8 cellular contexts compared by ENCODE assay signal in the genomic region with DNA sequence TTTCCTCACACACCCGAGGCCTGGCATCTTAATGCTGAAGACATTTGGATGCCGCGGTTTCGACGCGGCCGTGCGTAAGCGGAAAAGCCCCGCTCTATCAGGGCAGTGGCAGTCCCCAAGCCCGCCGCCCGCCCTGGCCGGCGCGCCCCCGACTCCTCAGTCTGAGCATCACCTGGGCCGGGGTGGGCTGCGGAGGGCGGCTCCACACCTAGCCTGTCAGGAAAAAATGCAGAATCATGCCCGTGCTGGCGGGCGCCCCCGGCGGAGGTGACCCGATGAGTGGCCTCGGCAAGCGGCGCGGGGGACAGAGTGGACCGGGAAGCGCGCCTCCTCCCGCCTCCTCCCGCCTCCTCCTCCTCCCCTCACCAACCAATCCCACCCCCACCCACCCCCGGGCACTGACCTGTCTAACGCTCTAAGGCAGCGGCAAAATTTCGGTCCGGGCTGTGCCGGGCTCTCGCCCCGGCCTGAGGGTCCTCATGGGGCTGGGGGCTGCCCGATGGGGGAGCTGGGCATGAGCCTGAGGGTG. TPM values are rescaled to one million over a fixed set of nuclear protein-coding genes. Genes with fewer than 3 reads are reported as not detected.
DNase-seq lines count a peak whose midpoint lies in the region; ATAC-seq and TF ChIP-seq lines count a peak whose summit lies in the region.

No MANE protein-coding gene starts in this region.

- H3K27me3 ChIP-seq in KMS-11 (ENCODE audit: insufficient read depth, low read depth) = no peaks in the 10 kb centered on the region

- H3K79me2 ChIP-seq in KMS-11 (ENCODE audit: insufficient read depth, low read depth) = peaks cover 3% of the 10 kb centered on the region; the same call in 1 of the 2 replicates

- peak overlapping the region; percentile 76 for H3K4me3 Mint-ChIP-seq in activated naive CD4-positive, alpha-beta T cell treated with anti-CD3 and anti-CD28 coated beads, Interleukin-2, amount 50 U/mL, for 24 hours

- ATAC-seq in left ventricle myocardium superior (peak; percentile 56), HG02870 (IDR thresholded peaks at IDR 0.05; ENCODE audit: unreplicated experiment) (no peak)

- peaks cover 14% of the 10 kb centered on the region for H3K4me1 ChIP-seq in KMS-11 (ENCODE audit: low read depth, poor library complexity, severe bottlenecking)

- DNase-seq in DMS53 (lab: John Stamatoyannopoulos, UW) (peak; percentile 71), DMS53 treated with DMSO at 0.1 percent for 48 hours (lab: John Stamatoyannopoulos, UW; ENCODE audit: unreplicated experiment) (no peak), left ventricle myocardium superior (no peak), skeletal muscle cell (ENCODE audit: low read depth) (no peak), NCI-H128 (lab: John Stamatoyannopoulos, UW; ENCODE audit: unreplicated experiment) (no peak)

- H3K4me1 Mint-ChIP-seq in activated naive CD4-positive, alpha-beta T cell treated with anti-CD3 and anti-CD28 coated beads, Interleukin-2, amount 50 U/mL, for 24 hours = peaks cover 12% of the 10 kb centered on the region

- H3K4me2 ChIP-seq in KMS-11 = peak overlapping the region; percentile 73

- H3K27ac ChIP-seq in KMS-11 = peak overlapping the region; percentile 53

- TF ChIP-seq CTCF in KMS-11 (conservative IDR thresholded peaks at IDR 0.05; ENCODE audit: low read depth, low read length) = no peak

- H3K27ac Mint-ChIP-seq in activated naive CD4-positive, alpha-beta T cell treated with anti-CD3 and anti-CD28 coated beads, Interleukin-2, amount 50 U/mL, for 24 hours = no peak overlapping the region

- H4K20me1 ChIP-seq in KMS-11 (ENCODE audit: insufficient read depth) = no peaks in the 10 kb centered on the region

- no peaks in the 10 kb centered on the region for H3K9me3 Mint-ChIP-seq in activated naive CD4-positive, alpha-beta T cell treated with anti-CD3 and anti-CD28 coated beads, Interleukin-2, amount 50 U/mL, for 24 hours

- H3K36me3 Mint-ChIP-seq in activated naive CD4-positive, alpha-beta T cell treated with anti-CD3 and anti-CD28 coated beads, Interleukin-2, amount 50 U/mL, for 24 hours = no peaks in the 10 kb centered on the region

- peak overlapping the region; percentile 91 for H3K9ac ChIP-seq in KMS-11

- no peak overlapping the region for H3K4me3 ChIP-seq in KMS-11 (IDR thresholded peaks at IDR 0.05; ENCODE audit: insufficient read depth, low read depth, low read length)
- H3K4me3 ChIP-seq in skeletal muscle cell (ENCODE audit: low read depth, low read length) = peak overlapping the region; percentile 54

- peak overlapping the region; percentile 93 for H2AFZ ChIP-seq in KMS-11 (ENCODE audit: low read depth)

- H3K27me3 Mint-ChIP-seq in activated naive CD4-positive, alpha-beta T cell treated with anti-CD3 and anti-CD28 coated beads, Interleukin-2, amount 50 U/mL, for 24 hours = peaks cover 41% of the 10 kb centered on the region

- no peaks in the 10 kb centered on the region; the same call in 1 of the 2 replicates for H3K36me3 ChIP-seq in KMS-11 (ENCODE audit: insufficient read depth)

- intact Hi-C loops in left ventricle myocardium superior (cut with micrococcal nuclease) = no loop called here

RNA-seq across cellular contexts. Expression of a gene that starts 0.6 kb away (rescaled TPM):
- total RNA-seq in left ventricle myocardium superior = 5.1 TPM

RNA-seq across cellular contexts. Expression of a gene that starts 21.2 kb away (rescaled TPM):
- total RNA-seq in left ventricle myocardium superior = 11.9 TPM

RNA-seq across cellular contexts. Expression of a gene that starts 27.8 kb away (rescaled TPM):
- total RNA-seq in left ventricle myocardium superior = 21.4 TPM

RNA-seq across cellular contexts. Expression of a gene that starts 41.4 kb away (rescaled TPM):
- total RNA-seq in left ventricle myocardium superior = 11.9 TPM
